In the genomic region with DNA sequence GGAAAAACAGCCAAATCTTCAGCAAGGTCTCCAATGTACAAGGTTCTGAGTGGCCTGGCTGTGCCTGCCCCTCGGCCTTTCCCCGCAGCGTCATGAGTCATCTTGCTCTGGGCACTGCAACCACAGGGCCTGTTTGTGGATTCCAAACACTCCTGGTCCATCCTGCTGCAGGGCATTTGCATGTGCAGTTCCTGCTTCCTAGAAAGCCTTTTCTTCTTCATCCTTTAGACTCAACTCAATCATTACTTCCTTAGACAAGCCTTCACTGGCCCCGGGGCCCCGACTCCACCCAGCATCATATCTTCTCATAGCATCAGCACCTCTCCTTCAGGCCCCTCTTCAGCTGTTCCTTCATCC, we compare ENCODE assay signal across 1 cellular context.
A peak's percentile ranks its signal among the peaks of the same experiment; 100 is the strongest.
TF ChIP-seq lines count a peak whose summit lies in the region.

No MANE protein-coding gene starts in this region.

TF ChIP-seq in HepG2, 621 proteins besides CTCF, POLR2A, EP300 and RAD21 (continued from another document and continues in another):
- 0 out of 2 replicates have a peak, but pooled peaks have one; percentile 35 for TF ChIP-seq ZBTB7B (CRISPR knock-in tag; IDR thresholded peaks at IDR 0.05)
- 0 out of 2 replicates have a peak, but pooled peaks have one; percentile 28 for TF ChIP-seq ZBTB33 (CRISPR knock-in tag; IDR thresholded peaks at IDR 0.05)
- peak; percentile 54 for TF ChIP-seq THAP11 (CRISPR knock-in tag; IDR thresholded peaks at IDR 0.05)
- no peak for TF ChIP-seq HNRNPLL (IDR thresholded peaks at IDR 0.05; ENCODE audit: low read depth, low read length, poor library complexity, severe bottlenecking)
- TF ChIP-seq, protein P1, sequence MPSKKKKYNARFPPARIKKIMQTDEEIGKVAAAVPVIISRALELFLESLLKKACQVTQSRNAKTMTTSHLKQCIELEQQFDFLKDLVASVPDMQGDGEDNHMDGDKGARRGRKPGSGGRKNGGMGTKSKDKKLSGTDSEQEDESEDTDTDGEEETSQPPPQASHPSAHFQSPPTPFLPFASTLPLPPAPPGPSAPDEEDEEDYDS (CRISPR knock-in tag; IDR thresholded peaks at IDR 0.05) = peak; percentile 29; the same call in 1 of the 2 replicates
- TF ChIP-seq ZNF660 (CRISPR knock-in tag; IDR thresholded peaks at IDR 0.05; ENCODE audit: borderline replicate concordance, low read depth) = no peak
- TF ChIP-seq, protein P2, sequence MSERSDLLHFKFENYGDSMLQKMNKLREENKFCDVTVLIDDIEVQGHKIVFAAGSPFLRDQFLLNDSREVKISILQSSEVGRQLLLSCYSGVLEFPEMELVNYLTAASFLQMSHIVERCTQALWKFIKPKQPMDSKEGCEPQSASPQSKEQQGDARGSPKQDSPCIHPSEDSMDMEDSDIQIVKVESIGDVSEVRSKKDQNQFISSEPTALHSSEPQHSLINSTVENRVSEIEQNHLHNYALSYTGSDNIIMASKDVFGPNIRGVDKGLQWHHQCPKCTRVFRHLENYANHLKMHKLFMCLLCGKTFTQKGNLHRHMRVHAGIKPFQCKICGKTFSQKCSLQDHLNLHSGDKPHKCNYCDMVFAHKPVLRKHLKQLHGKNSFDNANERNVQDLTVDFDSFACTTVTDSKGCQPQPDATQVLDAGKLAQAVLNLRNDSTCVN (CRISPR knock-in tag; IDR thresholded peaks at IDR 0.05; ENCODE audit: borderline replicate concordance) = no peak
- TF ChIP-seq RERE (CRISPR knock-in tag; IDR thresholded peaks at IDR 0.05; ENCODE audit: low read depth) = no peak
- TF ChIP-seq EED (CRISPR knock-in tag; IDR thresholded peaks at IDR 0.05) = no peak
- TF ChIP-seq CEBPZ (IDR thresholded peaks at IDR 0.05; ENCODE audit: low read length) = no peak
- no peak for TF ChIP-seq ZZZ3 (CRISPR knock-in tag; IDR thresholded peaks at IDR 0.05; ENCODE audit: borderline replicate concordance)
- TF ChIP-seq, protein P3, sequence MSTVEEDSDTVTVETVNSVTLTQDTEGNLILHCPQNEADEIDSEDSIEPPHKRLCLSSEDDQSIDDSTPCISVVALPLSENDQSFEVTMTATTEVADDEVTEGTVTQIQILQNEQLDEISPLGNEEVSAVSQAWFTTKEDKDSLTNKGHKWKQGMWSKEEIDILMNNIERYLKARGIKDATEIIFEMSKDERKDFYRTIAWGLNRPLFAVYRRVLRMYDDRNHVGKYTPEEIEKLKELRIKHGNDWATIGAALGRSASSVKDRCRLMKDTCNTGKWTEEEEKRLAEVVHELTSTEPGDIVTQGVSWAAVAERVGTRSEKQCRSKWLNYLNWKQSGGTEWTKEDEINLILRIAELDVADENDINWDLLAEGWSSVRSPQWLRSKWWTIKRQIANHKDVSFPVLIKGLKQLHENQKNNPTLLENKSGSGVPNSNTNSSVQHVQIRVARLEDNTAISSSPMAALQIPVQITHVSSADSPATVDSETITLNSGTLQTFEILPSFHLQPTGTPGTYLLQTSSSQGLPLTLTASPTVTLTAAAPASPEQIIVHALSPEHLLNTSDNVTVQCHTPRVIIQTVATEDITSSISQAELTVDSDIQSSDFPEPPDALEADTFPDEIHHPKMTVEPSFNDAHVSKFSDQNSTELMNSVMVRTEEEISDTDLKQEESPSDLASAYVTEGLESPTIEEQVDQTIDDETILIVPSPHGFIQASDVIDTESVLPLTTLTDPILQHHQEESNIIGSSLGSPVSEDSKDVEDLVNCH (CRISPR knock-in tag; IDR thresholded peaks at IDR 0.05) = no peak
- TF ChIP-seq, protein P4, sequence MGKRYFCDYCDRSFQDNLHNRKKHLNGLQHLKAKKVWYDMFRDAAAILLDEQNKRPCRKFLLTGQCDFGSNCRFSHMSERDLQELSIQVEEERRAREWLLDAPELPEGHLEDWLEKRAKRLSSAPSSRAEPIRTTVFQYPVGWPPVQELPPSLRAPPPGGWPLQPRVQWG (CRISPR knock-in tag; IDR thresholded peaks at IDR 0.05; ENCODE audit: borderline replicate concordance, low read depth) = no peak
- no peak for TF ChIP-seq KAT7 (CRISPR knock-in tag; IDR thresholded peaks at IDR 0.05; ENCODE audit: borderline replicate concordance)
- TF ChIP-seq ZNF782 (CRISPR knock-in tag; IDR thresholded peaks at IDR 0.05; ENCODE audit: borderline replicate concordance) = no peak
- peak; percentile 88 for TF ChIP-seq ZMYM3 (CRISPR knock-in tag; IDR thresholded peaks at IDR 0.05)
- no peak for TF ChIP-seq SIN3B (IDR thresholded peaks at IDR 0.05; ENCODE audit: low read length)
- no peak for TF ChIP-seq PLSCR1 (CRISPR knock-in tag; IDR thresholded peaks at IDR 0.05; ENCODE audit: borderline replicate concordance)
- TF ChIP-seq SAP130 (CRISPR knock-in tag; IDR thresholded peaks at IDR 0.05; ENCODE audit: low read depth) = peak; percentile 61; the same call in 1 of the 2 replicates
- no peak for TF ChIP-seq RBFOX2 (IDR thresholded peaks at IDR 0.05; ENCODE audit: low read depth, low read length)
- no peak for TF ChIP-seq PTBP1 (IDR thresholded peaks at IDR 0.05; ENCODE audit: low read depth, low read length, poor library complexity, severe bottlenecking)
- TF ChIP-seq ZNF326 (CRISPR knock-in tag; IDR thresholded peaks at IDR 0.05; ENCODE audit: borderline replicate concordance) = no peak
- TF ChIP-seq ZNF44 (CRISPR knock-in tag; IDR thresholded peaks at IDR 0.05) = no peak
- TF ChIP-seq ZNF652 (CRISPR knock-in tag; IDR thresholded peaks at IDR 0.05; ENCODE audit: borderline replicate concordance, low read depth) = no peak
- no peak for TF ChIP-seq NONO (IDR thresholded peaks at IDR 0.05)
- no peak for TF ChIP-seq NONO (CRISPR knock-in tag; conservative IDR thresholded peaks at IDR 0.05)
- peak; percentile 87 for TF ChIP-seq BCL6 (CRISPR knock-in tag; IDR thresholded peaks at IDR 0.05)
- TF ChIP-seq MXI1 (IDR thresholded peaks at IDR 0.05; ENCODE audit: borderline replicate concordance, low read depth, low read length) = no peak
- TF ChIP-seq, protein P5, sequence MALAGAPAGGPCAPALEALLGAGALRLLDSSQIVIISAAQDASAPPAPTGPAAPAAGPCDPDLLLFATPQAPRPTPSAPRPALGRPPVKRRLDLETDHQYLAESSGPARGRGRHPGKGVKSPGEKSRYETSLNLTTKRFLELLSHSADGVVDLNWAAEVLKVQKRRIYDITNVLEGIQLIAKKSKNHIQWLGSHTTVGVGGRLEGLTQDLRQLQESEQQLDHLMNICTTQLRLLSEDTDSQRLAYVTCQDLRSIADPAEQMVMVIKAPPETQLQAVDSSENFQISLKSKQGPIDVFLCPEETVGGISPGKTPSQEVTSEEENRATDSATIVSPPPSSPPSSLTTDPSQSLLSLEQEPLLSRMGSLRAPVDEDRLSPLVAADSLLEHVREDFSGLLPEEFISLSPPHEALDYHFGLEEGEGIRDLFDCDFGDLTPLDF (CRISPR knock-in tag; IDR thresholded peaks at IDR 0.05) = no peak
- TF ChIP-seq, protein P6, sequence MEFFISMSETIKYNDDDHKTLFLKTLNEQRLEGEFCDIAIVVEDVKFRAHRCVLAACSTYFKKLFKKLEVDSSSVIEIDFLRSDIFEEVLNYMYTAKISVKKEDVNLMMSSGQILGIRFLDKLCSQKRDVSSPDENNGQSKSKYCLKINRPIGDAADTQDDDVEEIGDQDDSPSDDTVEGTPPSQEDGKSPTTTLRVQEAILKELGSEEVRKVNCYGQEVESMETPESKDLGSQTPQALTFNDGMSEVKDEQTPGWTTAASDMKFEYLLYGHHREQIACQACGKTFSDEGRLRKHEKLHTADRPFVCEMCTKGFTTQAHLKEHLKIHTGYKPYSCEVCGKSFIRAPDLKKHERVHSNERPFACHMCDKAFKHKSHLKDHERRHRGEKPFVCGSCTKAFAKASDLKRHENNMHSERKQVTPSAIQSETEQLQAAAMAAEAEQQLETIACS (CRISPR knock-in tag; IDR thresholded peaks at IDR 0.05) = no peak
- TF ChIP-seq ASH2L (IDR thresholded peaks at IDR 0.05; ENCODE audit: insufficient read length, low read depth, low read length) = no peak
- TF ChIP-seq, protein P7, sequence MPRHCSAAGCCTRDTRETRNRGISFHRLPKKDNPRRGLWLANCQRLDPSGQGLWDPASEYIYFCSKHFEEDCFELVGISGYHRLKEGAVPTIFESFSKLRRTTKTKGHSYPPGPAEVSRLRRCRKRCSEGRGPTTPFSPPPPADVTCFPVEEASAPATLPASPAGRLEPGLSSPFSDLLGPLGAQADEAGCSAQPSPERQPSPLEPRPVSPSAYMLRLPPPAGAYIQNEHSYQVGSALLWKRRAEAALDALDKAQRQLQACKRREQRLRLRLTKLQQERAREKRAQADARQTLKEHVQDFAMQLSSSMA (CRISPR knock-in tag; IDR thresholded peaks at IDR 0.05) = no peak
- 0 out of 2 replicates have a peak, but pooled peaks have one; percentile 6 for TF ChIP-seq NCOR1 (IDR thresholded peaks at IDR 0.05; ENCODE audit: borderline replicate concordance, low read length)
- no peak for TF ChIP-seq ZNF383 (CRISPR knock-in tag; IDR thresholded peaks at IDR 0.05; ENCODE audit: borderline replicate concordance)
- no peak for TF ChIP-seq NBN (conservative IDR thresholded peaks at IDR 0.05)
- no peak for TF ChIP-seq ZNF468 (CRISPR knock-in tag; IDR thresholded peaks at IDR 0.05)
